ENCODE assay signal across 18 cellular contexts in the genomic region with DNA sequence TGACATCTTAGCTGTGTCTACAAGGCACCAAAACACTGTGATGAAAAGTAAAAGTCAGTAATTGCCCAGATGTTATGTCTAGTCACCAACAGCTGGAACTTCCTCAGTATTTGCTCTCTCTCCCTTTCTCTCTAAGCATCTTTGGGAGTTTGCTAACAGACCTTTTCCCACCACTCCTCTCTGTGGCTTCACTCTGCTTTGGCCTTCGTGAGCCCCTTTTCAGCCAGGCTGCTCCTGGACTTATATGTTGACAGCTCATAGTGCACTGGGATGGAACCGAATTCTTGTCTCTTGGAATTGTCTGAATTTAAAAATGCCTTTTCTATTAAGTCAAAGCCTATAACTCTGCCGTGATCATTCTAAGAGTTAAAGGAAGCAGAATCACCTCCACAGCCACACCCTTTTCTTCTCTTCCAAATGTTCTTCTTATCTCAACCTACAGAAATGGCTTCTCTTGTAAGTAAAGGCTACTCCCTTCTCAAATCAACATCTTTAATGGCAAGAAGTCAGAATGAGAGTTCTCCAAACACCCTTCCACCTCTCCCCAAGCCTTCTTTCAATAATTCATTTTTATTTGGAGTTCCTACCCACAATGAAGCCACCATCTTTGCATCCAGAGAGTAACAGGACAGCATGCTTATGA.
"Had no signal": no experiment of that assay in that cellular context is flagged by ENCODE, and none has a peak within 500 bp of the region (broad histone marks: within the 10 kb centered on the region; RNA-seq: fewer than 3 reads in every experiment).

No MANE protein-coding gene starts in this region.

- H3K9me3 Mint-ChIP-seq: activated CD8-positive, alpha-beta T cell treated with anti-CD3 and anti-CD28 coated beads for 36 hours; activated T-helper 17 cell treated with anti-CD3 and anti-CD28 coated beads, Interleukin-2, amount 50 U/mL, for 72 hours; stimulated activated memory B cell treated with anti-CD40 and anti-IgM and Interleukin-4, amounts not matched to agents 10 μg/mL and 1 μg/mL and 100 μg/mL, for 72 hours had no signal

- H3K27me3 ChIP-seq: hepatocyte, sigmoid colon, testis, upper lobe of left lung had no signal

- H3K79me2 ChIP-seq: hepatocyte had no signal

- H3K27me3 Mint-ChIP-seq: activated CD8-positive, alpha-beta T cell treated with anti-CD3 and anti-CD28 coated beads for 36 hours; activated T-helper 17 cell treated with anti-CD3 and anti-CD28 coated beads, Interleukin-2, amount 50 U/mL, for 72 hours; brain had no signal

- ATAC-seq: activated CD8-positive, alpha-beta T cell treated with anti-CD3 and anti-CD28 coated beads for 36 hours; psoas muscle; stimulated activated memory B cell treated with anti-CD40 and anti-IgM and Interleukin-4, amounts not matched to agents 10 μg/mL and 1 μg/mL and 100 μg/mL, for 72 hours had no signal

- H3K9me3 ChIP-seq: psoas muscle, sigmoid colon, testis, upper lobe of left lung had no signal

- H3K4me3 ChIP-seq: hepatocyte, psoas muscle, sigmoid colon, testis, upper lobe of left lung had no signal

- DNase-seq: activated CD4-positive, alpha-beta T cell treated with anti-CD3 and anti-CD28 coated beads, Interleukin-2, amount 10 ng/mL, durations not matched to agents 24 days and 14 days; activated CD8-positive, alpha-beta T cell treated with anti-CD3 and anti-CD28 coated beads for 36 hours; activated naive CD4-positive, alpha-beta T cell; activated T-cell treated with anti-CD3 and anti-CD28 coated beads, Interleukin-2, amount 50 U/mL, for 1 hour; central memory CD4-positive, alpha-beta T cell; cortex of kidney; mammary epithelial cell; psoas muscle; sigmoid colon; stimulated activated CD4-positive, alpha-beta T cell treated with anti-CD3 and anti-CD28 coated beads, Interleukin-4, amount 100 ng/mL, for 4 hours; T1000; testis; upper lobe of left lung had no signal

- H3K27ac Mint-ChIP-seq: activated CD4-positive, alpha-beta T cell treated with anti-CD3 and anti-CD28 coated beads, Interleukin-2, amount 10 ng/mL, durations not matched to agents 24 days and 14 days; activated CD8-positive, alpha-beta T cell treated with anti-CD3 and anti-CD28 coated beads for 36 hours; activated T-helper 17 cell treated with anti-CD3 and anti-CD28 coated beads, Interleukin-2, amount 50 U/mL, for 72 hours; brain; stimulated activated memory B cell treated with anti-CD40 and anti-IgM and Interleukin-4, amounts not matched to agents 10 μg/mL and 1 μg/mL and 100 μg/mL, for 72 hours had no signal

- H3K4me3 Mint-ChIP-seq: activated CD4-positive, alpha-beta T cell treated with anti-CD3 and anti-CD28 coated beads, Interleukin-2, amount 10 ng/mL, durations not matched to agents 24 days and 14 days; activated CD8-positive, alpha-beta T cell treated with anti-CD3 and anti-CD28 coated beads for 36 hours; activated T-helper 17 cell treated with anti-CD3 and anti-CD28 coated beads, Interleukin-2, amount 50 U/mL, for 72 hours; brain; neural crest cell; stimulated activated memory B cell treated with anti-CD40 and anti-IgM and Interleukin-4, amounts not matched to agents 10 μg/mL and 1 μg/mL and 100 μg/mL, for 72 hours had no signal

- H3K36me3 Mint-ChIP-seq: brain; stimulated activated memory B cell treated with anti-CD40 and anti-IgM and Interleukin-4, amounts not matched to agents 10 μg/mL and 1 μg/mL and 100 μg/mL, for 72 hours had no signal

- H3K4me1 ChIP-seq: psoas muscle, sigmoid colon, testis had no signal

- H3K36me3 ChIP-seq: sigmoid colon, upper lobe of left lung had no signal

- H2AFZ ChIP-seq: hepatocyte had no signal

- H3K4me1 Mint-ChIP-seq: brain; neural crest cell; stimulated activated memory B cell treated with anti-CD40 and anti-IgM and Interleukin-4, amounts not matched to agents 10 μg/mL and 1 μg/mL and 100 μg/mL, for 72 hours had no signal

- H3K4me2 ChIP-seq: hepatocyte had no signal

- H3K27ac ChIP-seq: hepatocyte, psoas muscle, sigmoid colon, testis had no signal
